23 cellular contexts compared by ENCODE assay signal in genomic region chr11:15093432-15093831, GRCh38. TPM values are rescaled to one million over a fixed set of nuclear protein-coding genes. Genes with fewer than 3 reads are reported as not detected.
DNase-seq lines count a peak whose midpoint lies in the region; ATAC-seq and TF ChIP-seq lines count a peak whose summit lies in the region.
"Had no signal": no experiment of that assay in that cellular context is flagged by ENCODE, and none has a peak within 500 bp of the region (broad histone marks: within the 10 kb centered on the region; RNA-seq: fewer than 3 reads in every experiment).

No MANE protein-coding gene starts in this region.

- no peaks in the 10 kb centered on the region for H3K4me1 ChIP-seq in BE2C
- no peaks in the 10 kb centered on the region for H3K4me1 ChIP-seq in effector memory CD4-positive, alpha-beta T cell (ENCODE audit: control insufficient read depth, insufficient read depth, low read length, poor library complexity, severe bottlenecking)
- H3K4me1 ChIP-seq in upper lobe of left lung, result no peaks in the 10 kb centered on the region
- H3K4me1 ChIP-seq: A549, colonic mucosa, parathyroid adenoma had no signal

- peaks cover 31% of the 10 kb centered on the region for H3K27me3 Mint-ChIP-seq in activated CD4-positive, alpha-beta T cell treated with anti-CD3 and anti-CD28 coated beads, Interleukin-2, amount 10 ng/mL, durations not matched to agents 24 days and 14 days

- no peaks in the 10 kb centered on the region for H3K36me3 ChIP-seq in BE2C
- H3K36me3 ChIP-seq in effector memory CD4-positive, alpha-beta T cell (ENCODE audit: control insufficient read depth, insufficient read depth, low read length), result no peaks in the 10 kb centered on the region
- H3K36me3 ChIP-seq in upper lobe of left lung, result no peaks in the 10 kb centered on the region
- H3K36me3 ChIP-seq: colonic mucosa had no signal

- TF ChIP-seq POLR2A in upper lobe of left lung (IDR thresholded peaks at IDR 0.05), result no peak

- H3K27ac ChIP-seq in effector memory CD4-positive, alpha-beta T cell (ENCODE audit: insufficient read depth, low read length, poor library complexity, severe bottlenecking), result no peak overlapping the region
- H3K27ac ChIP-seq in upper lobe of left lung, result no peak overlapping the region
- H3K27ac ChIP-seq: A549, colonic mucosa, parathyroid adenoma had no signal

- H3K27ac Mint-ChIP-seq in activated CD4-positive, alpha-beta T cell treated with anti-CD3 and anti-CD28 coated beads, Interleukin-2, amount 10 ng/mL, durations not matched to agents 24 days and 14 days, result no peak overlapping the region
- H3K27ac Mint-ChIP-seq: activated CD4-positive, alpha-beta T cell treated with anti-CD3 and anti-CD28 coated beads, Interleukin-2, amount 10 ng/mL, durations not matched to agents 7 days and 5 days; H9 had no signal

- H3K27me3 ChIP-seq in BE2C, result no peaks in the 10 kb centered on the region
- H3K27me3 ChIP-seq in effector memory CD4-positive, alpha-beta T cell (replicated peaks; ENCODE audit: control insufficient read depth, insufficient read depth, low read length, poor library complexity, severe bottlenecking), result no peaks in the 10 kb centered on the region
- no peaks in the 10 kb centered on the region for H3K27me3 ChIP-seq in upper lobe of left lung
- H3K27me3 ChIP-seq: colonic mucosa had no signal

- no peak for TF ChIP-seq CTCF in BE2C (IDR thresholded peaks at IDR 0.05; ENCODE audit: low read depth, low read length)
- no peak for TF ChIP-seq CTCF in upper lobe of left lung (IDR thresholded peaks at IDR 0.05)

- TF ChIP-seq EP300 in upper lobe of left lung (IDR thresholded peaks at IDR 0.05), result no peak

- intact Hi-C loops in activated CD4-positive, alpha-beta T cell treated with anti-CD3 and anti-CD28 coated beads, Interleukin-2, amount 10 ng/mL, durations not matched to agents 24 days and 14 days (cut with micrococcal nuclease), result no loop called here

- H3K4me1 Mint-ChIP-seq in activated CD4-positive, alpha-beta T cell treated with anti-CD3 and anti-CD28 coated beads, Interleukin-2, amount 10 ng/mL, durations not matched to agents 24 days and 14 days, result peaks cover 2% of the 10 kb centered on the region
- H3K4me1 Mint-ChIP-seq: activated CD4-positive, alpha-beta T cell treated with anti-CD3 and anti-CD28 coated beads, Interleukin-2, amount 10 ng/mL, durations not matched to agents 7 days and 5 days; H9 had no signal

- 63 to 78% methylated on average over 2 of the region's 2 CpGs for WGBS in upper lobe of left lung, 2 donors

- H3K9me3 Mint-ChIP-seq in activated CD4-positive, alpha-beta T cell treated with anti-CD3 and anti-CD28 coated beads, Interleukin-2, amount 10 ng/mL, durations not matched to agents 24 days and 14 days, result peaks cover 3% of the 10 kb centered on the region
- H3K9me3 Mint-ChIP-seq: activated CD4-positive, alpha-beta T cell treated with anti-CD3 and anti-CD28 coated beads, Interleukin-2, amount 10 ng/mL, durations not matched to agents 7 days and 5 days had no signal

- no peak overlapping the region for H3K4me3 ChIP-seq in BE2C (ENCODE audit: low read depth, low read length)
- no peak overlapping the region for H3K4me3 ChIP-seq in effector memory CD4-positive, alpha-beta T cell (ENCODE audit: insufficient read depth, low read depth, low read length, poor library complexity, severe bottlenecking)
- no peak overlapping the region for H3K4me3 ChIP-seq in upper lobe of left lung
- H3K4me3 ChIP-seq: A549, colonic mucosa, smooth muscle cell had no signal

- peak; percentile 51 for DNase-seq in activated CD4-positive, alpha-beta T cell treated with anti-CD3 and anti-CD28 coated beads, Interleukin-2, amount 10 ng/mL, durations not matched to agents 24 days and 14 days
- DNase-seq in activated CD4-positive, alpha-beta T cell treated with anti-CD3 and anti-CD28 coated beads, Interleukin-2, amount 50 U/mL, for 1 hour, result no peak
- DNase-seq in BE2C (no peak), upper lobe of left lung (no peak)
- no peak for DNase-seq in effector memory CD4-positive, alpha-beta T cell
- DNase-seq in stimulated activated CD4-positive, alpha-beta T cell treated with anti-CD3 and anti-CD28 coated beads, Interleukin-4, amount 100 ng/mL, for 4 hours, result no peak
- DNase-seq: activated CD4-positive, alpha-beta T cell treated with anti-CD3 and anti-CD28 coated beads, Interleukin-2, amount 10 ng/mL, durations not matched to agents 7 days and 5 days; activated T-cell treated with anti-CD3 and anti-CD28 coated beads, Interleukin-2, amount 50 U/mL, for 48 hours; colonic mucosa; erythroblast; glutamatergic neuron; H9; KG1; NCI-H1930; NCI-H69; T-helper 9 cell had no signal

- H3K9me3 ChIP-seq in BE2C, result no peaks in the 10 kb centered on the region
- no peaks in the 10 kb centered on the region for H3K9me3 ChIP-seq in effector memory CD4-positive, alpha-beta T cell (ENCODE audit: control insufficient read depth, low read length)
- no peaks in the 10 kb centered on the region for H3K9me3 ChIP-seq in upper lobe of left lung
- H3K9me3 ChIP-seq: A549, colonic mucosa had no signal

- ATAC-seq in HG02623 (IDR thresholded peaks at IDR 0.05; ENCODE audit: unreplicated experiment) (peak; percentile 72), HG03520 (IDR thresholded peaks at IDR 0.05; ENCODE audit: unreplicated experiment) (peak; percentile 91), upper lobe of left lung (ENCODE audit: low FRiP score in 2 of 2) (no peak)
- ATAC-seq: A549 had no signal

- H3K36me3 Mint-ChIP-seq in activated CD4-positive, alpha-beta T cell treated with anti-CD3 and anti-CD28 coated beads, Interleukin-2, amount 10 ng/mL, durations not matched to agents 24 days and 14 days (ENCODE audit: low read depth), result no peaks in the 10 kb centered on the region

- no peak overlapping the region for H3K4me3 Mint-ChIP-seq in activated CD4-positive, alpha-beta T cell treated with anti-CD3 and anti-CD28 coated beads, Interleukin-2, amount 10 ng/mL, durations not matched to agents 24 days and 14 days
- H3K4me3 Mint-ChIP-seq: activated CD4-positive, alpha-beta T cell treated with anti-CD3 and anti-CD28 coated beads, Interleukin-2, amount 10 ng/mL, durations not matched to agents 7 days and 5 days; H9 had no signal

RNA-seq across cellular contexts. Expression of gene CALCB, which starts 20.0 kb away (rescaled TPM):
- 0.58 and 0.99 TPM in 2 replicates for total RNA-seq in activated CD4-positive, alpha-beta T cell treated with anti-CD3 and anti-CD28 coated beads, Interleukin-2, amount 10 ng/mL, durations not matched to agents 24 days and 14 days
- 0.56 TPM for polyA plus RNA-seq in BE2C (2012; ENCODE audit: insufficient read depth, insufficient read length, low read depth)
- 1 to 10 TPM in 1 of 6 donors, not detected in 5; 1.0 TPM for total RNA-seq in upper lobe of left lung
- total RNA-seq: G401, H9, smooth muscle cell had no signal
- polyA plus RNA-seq: keratinocyte, smooth muscle cell had no signal

RNA-seq across cellular contexts. Expression of gene INSC, which starts 21.3 kb away (rescaled TPM):
- total RNA-seq in activated CD4-positive, alpha-beta T cell treated with anti-CD3 and anti-CD28 coated beads, Interleukin-2, amount 10 ng/mL, durations not matched to agents 24 days and 14 days, result 0.09 TPM in 1 of 2 replicates, not detected in the other
- not detected for polyA plus RNA-seq in BE2C (2012; ENCODE audit: insufficient read depth, insufficient read length, low read depth)
- 1 to 10 TPM in 2 of 6 donors, under 1 TPM in 1, not detected in 3; 0.14 to 1.7 (median 1.0) TPM for total RNA-seq in upper lobe of left lung
- total RNA-seq: G401, H9, smooth muscle cell had no signal
- polyA plus RNA-seq: A549, smooth muscle cell had no signal

Comparison
In these comparisons a context has a peak if more than half of its experiments do, and no peak if none do; other contexts are left out.
1. ATAC-seq: peak in HG02623 (single experiment) and HG03520 (single experiment); none in upper lobe of left lung (0 of 2).